In genomic region chr2:28347193-28347592, GRCh38 we compare ENCODE assay signal across 16 cellular contexts. TPM values are rescaled to one million over a fixed set of nuclear protein-coding genes. Genes with fewer than 3 reads are reported as not detected.
DNase-seq lines count a peak whose midpoint lies in the region; ATAC-seq and TF ChIP-seq lines count a peak whose summit lies in the region.
"Had no signal": no experiment of that assay in that cellular context is flagged by ENCODE, and none has a peak within 500 bp of the region (broad histone marks: within the 10 kb centered on the region; RNA-seq: fewer than 3 reads in every experiment).

No MANE protein-coding gene starts in this region.

- H3K4me3 Mint-ChIP-seq in activated naive CD8-positive, alpha-beta T cell: peak overlapping the region; percentile 53
- no peak overlapping the region for H3K4me3 Mint-ChIP-seq in activated naive CD8-positive, alpha-beta T cell treated with anti-CD3 and anti-CD28 coated beads for 36 hours
- H3K4me3 Mint-ChIP-seq in T-helper 2 cell treated with Interferon-gamma antibody and Interleukin-4, amounts not matched to agents 5 μg/mL and 100 μg/mL, for 36 hours: peak overlapping the region; percentile 6
- H3K4me3 Mint-ChIP-seq in stimulated activated naive B cell treated with anti-CD40 and anti-IgM and Interleukin-4, amounts not matched to agents 10 μg/mL and 1 μg/mL and 100 μg/mL, for 72 hours: peak overlapping the region in 1 of 2 donors; percentile 50
- H3K4me3 Mint-ChIP-seq: HFFc6 had no signal

- H3K9me3 Mint-ChIP-seq in activated naive CD8-positive, alpha-beta T cell (ENCODE audit: low read depth): no peaks in the 10 kb centered on the region
- H3K9me3 Mint-ChIP-seq in activated naive CD8-positive, alpha-beta T cell treated with anti-CD3 and anti-CD28 coated beads for 36 hours: no peaks in the 10 kb centered on the region
- no peaks in the 10 kb centered on the region for H3K9me3 Mint-ChIP-seq in T-helper 2 cell treated with Interferon-gamma antibody and Interleukin-4, amounts not matched to agents 5 μg/mL and 100 μg/mL, for 36 hours
- no peaks in the 10 kb centered on the region for H3K9me3 Mint-ChIP-seq in stimulated activated naive B cell treated with anti-CD40 and anti-IgM and Interleukin-4, amounts not matched to agents 10 μg/mL and 1 μg/mL and 100 μg/mL, for 72 hours
- H3K9me3 Mint-ChIP-seq: HFFc6 had no signal

- H3K36me3 Mint-ChIP-seq in activated naive CD8-positive, alpha-beta T cell: no peaks in the 10 kb centered on the region
- no peaks in the 10 kb centered on the region for H3K36me3 Mint-ChIP-seq in activated naive CD8-positive, alpha-beta T cell treated with anti-CD3 and anti-CD28 coated beads for 36 hours
- no peaks in the 10 kb centered on the region for H3K36me3 Mint-ChIP-seq in T-helper 2 cell treated with Interferon-gamma antibody and Interleukin-4, amounts not matched to agents 5 μg/mL and 100 μg/mL, for 36 hours (ENCODE audit: low read depth)
- H3K36me3 Mint-ChIP-seq in stimulated activated naive B cell treated with anti-CD40 and anti-IgM and Interleukin-4, amounts not matched to agents 10 μg/mL and 1 μg/mL and 100 μg/mL, for 72 hours: no peaks in the 10 kb centered on the region

- no peak for ATAC-seq in lower lobe of right lung
- no peak for ATAC-seq in stimulated activated naive B cell treated with anti-CD40 and anti-IgM and Interleukin-4, amounts not matched to agents 10 μg/mL and 1 μg/mL and 100 μg/mL, for 72 hours (replicated peaks)

- H3K4me3 ChIP-seq in lower lobe of right lung: no peak overlapping the region
- H3K4me3 ChIP-seq: heart right ventricle had no signal

- H3K27ac ChIP-seq in lower lobe of right lung: no peak overlapping the region
- H3K27ac ChIP-seq: parathyroid adenoma had no signal

- H3K4me1 Mint-ChIP-seq in activated naive CD8-positive, alpha-beta T cell (ENCODE audit: low read depth): peaks cover 25% of the 10 kb centered on the region
- peaks cover 19% of the 10 kb centered on the region for H3K4me1 Mint-ChIP-seq in activated naive CD8-positive, alpha-beta T cell treated with anti-CD3 and anti-CD28 coated beads for 36 hours
- peaks cover 15% of the 10 kb centered on the region for H3K4me1 Mint-ChIP-seq in T-helper 2 cell treated with Interferon-gamma antibody and Interleukin-4, amounts not matched to agents 5 μg/mL and 100 μg/mL, for 36 hours (ENCODE audit: low read depth)
- H3K4me1 Mint-ChIP-seq in stimulated activated naive B cell treated with anti-CD40 and anti-IgM and Interleukin-4, amounts not matched to agents 10 μg/mL and 1 μg/mL and 100 μg/mL, for 72 hours: peaks cover 13 to 37% of the 10 kb centered on the region in 2 donors

- H3K36me3 ChIP-seq in lower lobe of right lung: no peaks in the 10 kb centered on the region
- H3K36me3 ChIP-seq: heart right ventricle had no signal

- H3K4me1 ChIP-seq in lower lobe of right lung: peaks cover 28% of the 10 kb centered on the region
- H3K4me1 ChIP-seq: parathyroid adenoma had no signal

- no peak for DNase-seq in activated naive CD8-positive, alpha-beta T cell treated with anti-CD3 and anti-CD28 coated beads for 36 hours
- DNase-seq in T-helper 2 cell treated with Interferon-gamma antibody and Interleukin-4, amounts not matched to agents 5 μg/mL and 100 μg/mL, for 36 hours (ENCODE audit: low spot score): no peak
- DNase-seq in lower lobe of right lung: peak; percentile 14
- no peak for DNase-seq in stimulated activated naive B cell treated with anti-CD40 and anti-IgM and Interleukin-4, amounts not matched to agents 10 μg/mL and 1 μg/mL and 100 μg/mL, for 72 hours
- no peak for DNase-seq in NCI-H1105 (lab: John Stamatoyannopoulos, UW)
- DNase-seq in NCI-H510A treated with DMSO at 0.1 percent for 48 hours (lab: John Stamatoyannopoulos, UW): no peak
- DNase-seq in NCI-H774 (lab: John Stamatoyannopoulos, UW): no peak
- DNase-seq: activated CD4-positive, alpha-beta T cell treated with anti-CD3 and anti-CD28 coated beads, Interleukin-2, amount 50 U/mL, for 4 hours; activated gamma-delta T cell treated with Interleukin-2 at 50 U/mL for 16 hours; DMS153; heart right ventricle; NCI-H1092; T-helper 9 cell had no signal

- H3K27ac Mint-ChIP-seq in activated naive CD8-positive, alpha-beta T cell: peak overlapping the region; percentile 54
- H3K27ac Mint-ChIP-seq in activated naive CD8-positive, alpha-beta T cell treated with anti-CD3 and anti-CD28 coated beads for 36 hours: no peak overlapping the region
- peak overlapping the region; percentile 73 for H3K27ac Mint-ChIP-seq in T-helper 2 cell treated with Interferon-gamma antibody and Interleukin-4, amounts not matched to agents 5 μg/mL and 100 μg/mL, for 36 hours
- H3K27ac Mint-ChIP-seq in stimulated activated naive B cell treated with anti-CD40 and anti-IgM and Interleukin-4, amounts not matched to agents 10 μg/mL and 1 μg/mL and 100 μg/mL, for 72 hours: peak overlapping the region; percentile 20
- H3K27ac Mint-ChIP-seq: HFFc6 had no signal

- intact Hi-C loops in lower lobe of right lung (cut with DNase I): no loop called here

- H3K27me3 Mint-ChIP-seq in activated naive CD8-positive, alpha-beta T cell: no peaks in the 10 kb centered on the region
- H3K27me3 Mint-ChIP-seq in activated naive CD8-positive, alpha-beta T cell treated with anti-CD3 and anti-CD28 coated beads for 36 hours: no peaks in the 10 kb centered on the region
- H3K27me3 Mint-ChIP-seq in T-helper 2 cell treated with Interferon-gamma antibody and Interleukin-4, amounts not matched to agents 5 μg/mL and 100 μg/mL, for 36 hours (ENCODE audit: low read depth): no peaks in the 10 kb centered on the region
- H3K27me3 Mint-ChIP-seq in stimulated activated naive B cell treated with anti-CD40 and anti-IgM and Interleukin-4, amounts not matched to agents 10 μg/mL and 1 μg/mL and 100 μg/mL, for 72 hours: no peaks in the 10 kb centered on the region

- TF ChIP-seq CTCF in lower lobe of right lung (IDR thresholded peaks at IDR 0.05): no peak

- H3K27me3 ChIP-seq in lower lobe of right lung (ENCODE audit: low read depth): no peaks in the 10 kb centered on the region
- H3K27me3 ChIP-seq: heart right ventricle had no signal

- no peaks in the 10 kb centered on the region for H3K9me3 ChIP-seq in lower lobe of right lung
- H3K9me3 ChIP-seq: heart right ventricle had no signal

RNA-seq across cellular contexts. Expression of gene FOSL2, which starts 45.5 kb away (rescaled TPM):
- 10 to 100 TPM; 32.5 to 39.4 TPM for total RNA-seq in activated naive CD8-positive, alpha-beta T cell treated with anti-CD3 and anti-CD28 coated beads for 36 hours
- total RNA-seq in lower lobe of right lung: 74.9 TPM
